In genomic region chr7:129009437-129009836, GRCh38 we compare ENCODE assay signal across 11 cellular contexts. TPM values are rescaled to one million over a fixed set of nuclear protein-coding genes. Genes with fewer than 3 reads are reported as not detected.
DNase-seq lines count a peak whose midpoint lies in the region; ATAC-seq and TF ChIP-seq lines count a peak whose summit lies in the region.
"Had no signal": no experiment of that assay in that cellular context is flagged by ENCODE, and none has a peak within 500 bp of the region (broad histone marks: within the 10 kb centered on the region; RNA-seq: fewer than 3 reads in every experiment).

No MANE protein-coding gene starts in this region.

- peaks cover 25% of the 10 kb centered on the region for H3K79me2 ChIP-seq in OCI-LY1 (ENCODE audit: insufficient read depth, low read length)

- H3K9ac ChIP-seq in OCI-LY1 (ENCODE audit: low read length) = no peak overlapping the region

- no peaks in the 10 kb centered on the region for H3K4me1 ChIP-seq in CD8-positive, alpha-beta T cell (ENCODE audit: insufficient read depth, low read length)
- H3K4me1 ChIP-seq in OCI-LY1 (ENCODE audit: insufficient read depth, low read length, severe bottlenecking) (peaks cover 19% of the 10 kb centered on the region), spleen (peaks cover 0 to 58% (median 24%) of the 10 kb centered on the region in 6 donors)

- H3K9me3 ChIP-seq in CD8-positive, alpha-beta T cell (ENCODE audit: low read length) = no peaks in the 10 kb centered on the region
- H3K9me3 ChIP-seq in OCI-LY1 (ENCODE audit: low read length) (no peaks in the 10 kb centered on the region), spleen (no peaks in the 10 kb centered on the region)
- H3K9me3 ChIP-seq: gastrocnemius medialis had no signal

- ATAC-seq in CD8-positive, alpha-beta T cell = no peak
- ATAC-seq in GM18907 (IDR thresholded peaks at IDR 0.05; ENCODE audit: unreplicated experiment) = peak; percentile 66
- peak; percentile 63 for ATAC-seq in HG02870 (IDR thresholded peaks at IDR 0.05; ENCODE audit: unreplicated experiment)

- no peak overlapping the region for H3K4me3 ChIP-seq in CD8-positive, alpha-beta T cell (ENCODE audit: low read depth, low read length)
- H3K4me3 ChIP-seq in OCI-LY1 (ENCODE audit: low read depth, low read length, poor library complexity, severe bottlenecking) = no peak overlapping the region
- no peak overlapping the region for H3K4me3 ChIP-seq in spleen
- H3K4me3 ChIP-seq: gastrocnemius medialis had no signal

- no peaks in the 10 kb centered on the region for H3F3A ChIP-seq in OCI-LY1 (ENCODE audit: insufficient read depth, low read length)

- intact Hi-C loops in CD8-positive, alpha-beta T cell (cut with DNase I, micrococcal nuclease) = loop anchor here in 1 of 2 experiments (5.0 kb wide), 1 partner anchor 83 kb away; no protein-coding TSS in a partner anchor
- intact Hi-C loops in spleen (cut with DNase I; ENCODE audit: low total_unique reads) = no loop called here

- H3K27me3 ChIP-seq in CD8-positive, alpha-beta T cell (ENCODE audit: insufficient read depth, low read length) = no peaks in the 10 kb centered on the region
- H3K27me3 ChIP-seq in OCI-LY1 (ENCODE audit: insufficient read depth, low read length) = no peaks in the 10 kb centered on the region
- no peaks in the 10 kb centered on the region for H3K27me3 ChIP-seq in spleen (replicated peaks in 1 of 7)
- H3K27me3 ChIP-seq: gastrocnemius medialis had no signal

- no peak overlapping the region for H2AFZ ChIP-seq in OCI-LY1 (ENCODE audit: low read length)

- no peak for TF ChIP-seq CTCF in CD8-positive, alpha-beta T cell (IDR thresholded peaks at IDR 0.05)
- no peak for TF ChIP-seq CTCF in OCI-LY1 (IDR thresholded peaks at IDR 0.05; ENCODE audit: low read length)
- no peak for TF ChIP-seq CTCF in spleen (IDR thresholded peaks at IDR 0.05 in 8 of 11, conservative IDR thresholded peaks at IDR 0.05 in 3 of 11)

- CTCF ChIA-PET in CD8-positive, alpha-beta T cell (lab: Charles Lee) = interaction anchor here (0.6 kb wide), 1 partner anchor 10 kb away, joined by 3 read pairs; no protein-coding TSS in a partner anchor

- POLR2A ChIA-PET in CD8-positive, alpha-beta T cell (lab: Charles Lee) = no interaction called here

- DNase-seq in CD8-positive, alpha-beta T cell = no peak
- DNase-seq in spleen (no peak), NCI-H526 (lab: John Stamatoyannopoulos, UW) (no peak), iPS-NIHi7 (ENCODE audit: extremely low spot score) (no peak)
- no peak for DNase-seq in stimulated activated CD4-positive, alpha-beta T cell treated with anti-CD3 and anti-CD28 coated beads, Interleukin-15, amount 100 ng/mL, for 24 hours
- DNase-seq: GOT3, NCI-H1092 treated with DMSO at 0.1 percent for 48 hours had no signal

- peaks cover 20% of the 10 kb centered on the region for H3K4me1 Mint-ChIP-seq in CD8-positive, alpha-beta T cell (ENCODE audit: low read depth)

- no peak overlapping the region for H3K27ac ChIP-seq in CD8-positive, alpha-beta T cell (ENCODE audit: low read depth, low read length)
- peak overlapping the region; percentile 44 for H3K27ac ChIP-seq in OCI-LY1 (ENCODE audit: low read depth, low read length, poor library complexity, severe bottlenecking)
- H3K27ac ChIP-seq in spleen = no peak overlapping the region
- H3K27ac ChIP-seq: gastrocnemius medialis had no signal

- no peak overlapping the region for H3K4me3 Mint-ChIP-seq in CD8-positive, alpha-beta T cell

- no peaks in the 10 kb centered on the region for H3K9me3 Mint-ChIP-seq in CD8-positive, alpha-beta T cell

- peaks cover 35% of the 10 kb centered on the region for H3K36me3 ChIP-seq in CD8-positive, alpha-beta T cell (ENCODE audit: insufficient read depth, low read length)
- H3K36me3 ChIP-seq in OCI-LY1 (ENCODE audit: insufficient read depth, low read length) (peaks cover 92% of the 10 kb centered on the region), spleen (peaks cover 0 to 98% (median 37%) of the 10 kb centered on the region in 6 donors)

- TF ChIP-seq POLR2A in spleen (IDR thresholded peaks at IDR 0.05) = no peak

- WGBS in spleen, 5 donors = 62 to 70% (median 63%) methylated on average over 3 of the region's 3 CpGs

- peaks cover 78% of the 10 kb centered on the region for H3K36me3 Mint-ChIP-seq in CD8-positive, alpha-beta T cell

- no peaks in the 10 kb centered on the region for H3K27me3 Mint-ChIP-seq in CD8-positive, alpha-beta T cell (ENCODE audit: low read depth)

- no peak overlapping the region for H3K4me2 ChIP-seq in OCI-LY1 (ENCODE audit: low read length)

- peak overlapping the region; percentile 27 for H3K27ac Mint-ChIP-seq in CD8-positive, alpha-beta T cell

- H4K20me1 ChIP-seq in OCI-LY1 (ENCODE audit: insufficient read depth, low read length) = no peaks in the 10 kb centered on the region

- H3K9me2 ChIP-seq in OCI-LY1 (ENCODE audit: low read depth, low read length) = no peaks in the 10 kb centered on the region

RNA-seq across cellular contexts. Expression of gene TNPO3, which starts 45.5 kb away (rescaled TPM):
- total RNA-seq in CD8-positive, alpha-beta T cell = 10 to 100 TPM; 17.0 to 17.2 TPM
- total RNA-seq in spleen = 10 to 100 TPM; 32.6 to 49.0 (median 39.6) TPM
- 10 to 100 TPM; 11.2 to 14.3 (median 13.1) TPM for polyA plus RNA-seq in spleen
